ENCODE assay signal across 15 cellular contexts in genomic region chr2:64332300-64332699, GRCh38.
DNase-seq lines count a peak whose midpoint lies in the region; ATAC-seq and TF ChIP-seq lines count a peak whose summit lies in the region.
"Had no signal": no experiment of that assay in that cellular context is flagged by ENCODE, and none has a peak within 500 bp of the region (broad histone marks: within the 10 kb centered on the region; RNA-seq: fewer than 3 reads in every experiment).

No MANE protein-coding gene starts in this region.

- no peaks in the 10 kb centered on the region for H4K20me1 ChIP-seq in GM23338 (replicated peaks; ENCODE audit: insufficient read depth)

- H3K9me3 Mint-ChIP-seq in GM23338 (no peaks in the 10 kb centered on the region), nephron progenitor cell (peaks cover 20% of the 10 kb centered on the region)
- H3K9me3 Mint-ChIP-seq: CD4-positive, alpha-beta memory T cell; IgD-negative memory B cell had no signal

- H3K27me3 Mint-ChIP-seq in GM23338 (ENCODE audit: insufficient read depth, low read depth, poor library complexity) = peaks cover 10% of the 10 kb centered on the region
- peaks cover 2% of the 10 kb centered on the region for H3K27me3 Mint-ChIP-seq in nephron progenitor cell (ENCODE audit: low read depth, poor library complexity)
- H3K27me3 Mint-ChIP-seq: CD4-positive, alpha-beta memory T cell had no signal

- no peaks in the 10 kb centered on the region for H3K9me2 ChIP-seq in GM23338 (ENCODE audit: insufficient read depth)

- peak overlapping the region; percentile 25 for H2AFZ ChIP-seq in GM23338

- H3K27ac Mint-ChIP-seq in GM23338 (no peak overlapping the region), nephron progenitor cell (peak overlapping the region; percentile 98)
- H3K27ac Mint-ChIP-seq: IgD-negative memory B cell had no signal

- H3K27me3 ChIP-seq in GM23338 (ENCODE audit: insufficient read depth) (no peaks in the 10 kb centered on the region), thoracic aorta (replicated peaks; ENCODE audit: insufficient read depth) (no peaks in the 10 kb centered on the region), MG63 (no peaks in the 10 kb centered on the region)

- no peaks in the 10 kb centered on the region for H3K9me3 ChIP-seq in thoracic aorta
- H3K9me3 ChIP-seq in MG63 = no peaks in the 10 kb centered on the region

- no peak for ATAC-seq in GM23338
- no peak for ATAC-seq in thoracic aorta (ENCODE audit: insufficient number of reproducible peaks, low FRiP score, low read depth)
- ATAC-seq in HG03097 (IDR thresholded peaks at IDR 0.05; ENCODE audit: low FRiP score, unreplicated experiment) = no peak
- no peak for ATAC-seq in GM21515 (IDR thresholded peaks at IDR 0.05; ENCODE audit: unreplicated experiment)
- ATAC-seq: PC-3 had no signal

- H3K4me1 Mint-ChIP-seq in GM23338 (peaks cover 45% of the 10 kb centered on the region), nephron progenitor cell (peaks cover 76% of the 10 kb centered on the region)

- H3K36me3 ChIP-seq in GM23338 (ENCODE audit: insufficient read depth) (no peaks in the 10 kb centered on the region), thoracic aorta (no peaks in the 10 kb centered on the region), MG63 (no peaks in the 10 kb centered on the region)

- no peak overlapping the region for H3K4me3 ChIP-seq in GM23338
- H3K4me3 ChIP-seq in coronary artery = no peak overlapping the region
- no peak overlapping the region for H3K4me3 ChIP-seq in thoracic aorta
- H3K4me3 ChIP-seq in MG63 = no peak overlapping the region

- H3K36me3 Mint-ChIP-seq in GM23338 (ENCODE audit: low read depth) (no peaks in the 10 kb centered on the region; the same call in 2 of the 3 replicates), nephron progenitor cell (ENCODE audit: low read depth) (peaks cover 10% of the 10 kb centered on the region)
- H3K36me3 Mint-ChIP-seq: CD4-positive, alpha-beta memory T cell; IgD-negative memory B cell had no signal

- DNase-seq in GM23338 (ENCODE audit: low spot score) = no peak
- DNase-seq in coronary artery (ENCODE audit: low spot score) = no peak
- DNase-seq in nephron progenitor cell = no peak
- no peak for DNase-seq in thoracic aorta (ENCODE audit: low spot score)
- DNase-seq in stimulated activated CD4-positive, alpha-beta T cell treated with anti-CD3 and anti-CD28 coated beads, Interleukin-1b, Interleukin-23, amount 100 ng/mL, for 48 hours = no peak
- DNase-seq in MG63 = no peak
- DNase-seq: CD4-positive, alpha-beta memory T cell; HCEC 1CT; NCI-H1930; NCI-H82; PC-3 had no signal

- H3K4me3 Mint-ChIP-seq in GM23338 (no peak overlapping the region), nephron progenitor cell (no peak overlapping the region)
- H3K4me3 Mint-ChIP-seq: CD4-positive, alpha-beta memory T cell; IgD-negative memory B cell had no signal

- 0 out of 2 replicates have a peak overlapping the region, but pooled peaks have one; percentile 30 for H3K4me2 ChIP-seq in GM23338

- H3F3A ChIP-seq in GM23338 (replicated peaks; ENCODE audit: low read depth) = peaks cover 2% of the 10 kb centered on the region; the same call in 1 of the 2 replicates

- H3K4me1 ChIP-seq in GM23338 (ENCODE audit: insufficient read depth) (peaks cover 33% of the 10 kb centered on the region), thoracic aorta (ENCODE audit: control insufficient read depth in 1 of 2, low read depth in 2 of 2) (peaks cover 19 to 52% of the 10 kb centered on the region in 2 donors)

- no peak overlapping the region for H3K27ac ChIP-seq in GM23338 (ENCODE audit: low read depth)
- H3K27ac ChIP-seq in coronary artery = peak overlapping the region; percentile 71 to 87
- H3K27ac ChIP-seq in thoracic aorta = peak overlapping the region; percentile 87 to 88
- H3K27ac ChIP-seq: RWPE1 had no signal

- no peak for TF ChIP-seq CTCF in GM23338 (conservative IDR thresholded peaks at IDR 0.05; ENCODE audit: low read depth in 2 of 2)
- no peak for TF ChIP-seq CTCF in coronary artery (IDR thresholded peaks at IDR 0.05)
- TF ChIP-seq CTCF in nephron progenitor cell (IDR thresholded peaks at IDR 0.05) = no peak
- no peak for TF ChIP-seq CTCF in thoracic aorta (IDR thresholded peaks at IDR 0.05)

- H3K79me2 ChIP-seq in GM23338 (replicated peaks; ENCODE audit: insufficient read depth) = no peaks in the 10 kb centered on the region

TF ChIP-seq in GM23338, 12 proteins besides CTCF, POLR2A, EP300 and RAD21 (continues in another document):
- TF ChIP-seq EZH2 (IDR thresholded peaks at IDR 0.05; ENCODE audit: low read depth, unreplicated experiment) = no peak
- TF ChIP-seq JUNB (IDR thresholded peaks at IDR 0.05; ENCODE audit: unreplicated experiment) = no peak
- no peak for TF ChIP-seq ZNF331 (CRISPR knock-in tag; IDR thresholded peaks at IDR 0.05; ENCODE audit: low read depth)
- TF ChIP-seq STAT1 (IDR thresholded peaks at IDR 0.05; ENCODE audit: unreplicated experiment) = no peak
- no peak for TF ChIP-seq EZH2phosphoT487 (IDR thresholded peaks at IDR 0.05; ENCODE audit: unreplicated experiment)
- TF ChIP-seq ETS1 (IDR thresholded peaks at IDR 0.05) = no peak
- no peak for TF ChIP-seq ZNF462 (CRISPR knock-in tag; IDR thresholded peaks at IDR 0.05)
- TF ChIP-seq ZNF114 (CRISPR knock-in tag; IDR thresholded peaks at IDR 0.05) = no peak
- TF ChIP-seq POLR2AphosphoS5 (IDR thresholded peaks at IDR 0.05; ENCODE audit: low read depth) = no peak
